ENCODE assay signal across 22 cellular contexts in genomic region chr13:20130652-20131051, GRCh38. TPM values are rescaled to one million over a fixed set of nuclear protein-coding genes. Genes with fewer than 3 reads are reported as not detected.
"Had no signal": no experiment of that assay in that cellular context is flagged by ENCODE, and none has a peak within 500 bp of the region (broad histone marks: within the 10 kb centered on the region; RNA-seq: fewer than 3 reads in every experiment).

No MANE protein-coding gene starts in this region.

- H3K27ac ChIP-seq: epithelial cell of prostate, gastrocnemius medialis, lower lobe of right lung, prostate gland, right atrium auricular region, sigmoid colon, testis, tibial artery had no signal

- H3K9me3 ChIP-seq: gastrocnemius medialis, lower lobe of right lung, prostate gland, right atrium auricular region, sigmoid colon, testis, tibial artery had no signal

- DNase-seq: cortex of kidney; foreskin fibroblast; gastrocnemius medialis; hippocampal formation; left cardiac atrium; left ventricle myocardium superior; lower lobe of right lung; naive thymus-derived CD8-positive, alpha-beta T cell; nephron progenitor cell; nucleus accumbens; stimulated activated CD4-positive, alpha-beta T cell treated with anti-CD3 and anti-CD28 coated beads, Interleukin-4, amount 100 ng/mL, for 24 hours; stimulated activated naive CD4-positive, alpha-beta T cell treated with Interleukin-2 at 50 U/mL for 16 hours; substantia nigra; testis; tibial artery had no signal

- H3K36me3 ChIP-seq: gastrocnemius medialis, lower lobe of right lung, prostate gland, right atrium auricular region, sigmoid colon, tibial artery had no signal

- H3K27me3 ChIP-seq: right atrium auricular region, testis had no signal

- H3K4me1 ChIP-seq: prostate gland had no signal

- ATAC-seq: esophagus mucosa; gastrocnemius medialis; left cardiac atrium; left ventricle myocardium superior; lower lobe of right lung; naive thymus-derived CD8-positive, alpha-beta T cell had no signal

- H3K4me3 ChIP-seq: gastrocnemius medialis, lower lobe of right lung, prostate gland, right atrium auricular region, sigmoid colon, testis, tibial artery had no signal

- FAIRE-seq: islet of Langerhans had no signal

RNA-seq across cellular contexts. Expression of gene GJA3, which starts 30.2 kb away (rescaled TPM):
- total RNA-seq: gastrocnemius medialis, lower lobe of right lung, osteocyte, sigmoid colon had no signal
